In the genomic region with DNA sequence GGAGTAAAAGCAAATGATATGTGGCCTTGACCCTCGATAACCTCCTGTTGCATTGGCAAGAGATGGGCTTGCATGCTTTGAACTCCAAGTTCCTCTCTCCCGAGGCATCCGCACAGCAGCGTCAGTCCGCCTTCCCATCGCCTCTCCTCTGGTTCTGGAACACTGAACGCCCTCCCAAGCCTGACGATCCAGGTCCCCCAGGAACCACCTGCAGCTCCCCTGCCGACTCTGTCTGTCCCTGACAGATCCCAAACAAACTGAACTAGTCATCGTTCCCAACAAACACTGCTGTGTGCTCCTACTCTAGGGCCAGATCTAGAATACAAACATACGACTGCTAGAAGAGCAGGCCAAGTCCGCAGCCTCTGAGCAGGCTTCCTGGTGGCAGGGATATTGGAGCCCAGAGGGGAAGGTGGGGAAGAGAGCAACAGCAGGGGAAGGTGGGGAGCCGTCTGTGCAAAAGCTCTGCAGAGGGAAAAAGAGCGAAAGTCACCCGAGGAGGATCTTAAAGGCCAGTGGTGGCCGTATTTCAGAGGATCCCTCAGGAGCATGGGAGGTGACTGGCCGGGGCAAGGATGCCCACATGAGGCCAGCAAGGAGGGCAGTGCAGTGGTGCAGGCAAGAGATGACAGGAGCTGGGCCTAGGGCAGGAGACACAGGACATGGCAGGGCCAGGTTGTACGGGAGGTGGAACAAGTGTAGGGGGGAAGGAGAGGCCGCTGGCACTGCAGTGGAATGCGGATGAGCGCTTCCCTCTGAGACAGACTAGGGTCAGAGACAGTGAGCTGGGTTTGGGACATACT, we compare ENCODE assay signal across 19 cellular contexts. TPM values are rescaled to one million over a fixed set of nuclear protein-coding genes. Genes with fewer than 3 reads are reported as not detected.
DNase-seq lines count a peak whose midpoint lies in the region; ATAC-seq and TF ChIP-seq lines count a peak whose summit lies in the region.
"Had no signal": no experiment of that assay in that cellular context is flagged by ENCODE, and none has a peak within 500 bp of the region (broad histone marks: within the 10 kb centered on the region; RNA-seq: fewer than 3 reads in every experiment).

No MANE protein-coding gene starts in this region.

- H2AFZ ChIP-seq in neural progenitor cell (replicated peaks), result no peak overlapping the region

- TF ChIP-seq CTCF in glutamatergic neuron (IDR thresholded peaks at IDR 0.05; ENCODE audit: partially characterized antibody, unreplicated experiment) (no peak), neural progenitor cell (IDR thresholded peaks at IDR 0.05) (no peak), uterus (IDR thresholded peaks at IDR 0.05) (no peak)

- peaks cover 8% of the 10 kb centered on the region for H3K4me1 ChIP-seq in neural progenitor cell
- H3K4me1 ChIP-seq in uterus, result no peaks in the 10 kb centered on the region
- H3K4me1 ChIP-seq: foreskin keratinocyte had no signal

- no peaks in the 10 kb centered on the region for H3K36me3 ChIP-seq in neural progenitor cell
- H3K36me3 ChIP-seq in uterus, result no peaks in the 10 kb centered on the region
- H3K36me3 ChIP-seq: lower lobe of right lung had no signal

- H3K27me3 ChIP-seq in neural progenitor cell (no peaks in the 10 kb centered on the region), uterus (no peaks in the 10 kb centered on the region)
- H3K27me3 ChIP-seq: foreskin keratinocyte had no signal

- TF ChIP-seq POLR2A in uterus (IDR thresholded peaks at IDR 0.05), result no peak

- intact Hi-C loops in Right ventricle myocardium inferior (cut with DNase I) (no loop called here), cardiac septum (cut with DNase I) (no loop called here), uterus (cut with DNase I; ENCODE audit: low total_unique reads) (no loop called here)

- no peak overlapping the region for H3K4me2 ChIP-seq in neural progenitor cell

- H3K4me3 ChIP-seq in neural progenitor cell (no peak overlapping the region), uterus (no peak overlapping the region)
- H3K4me3 ChIP-seq: lower lobe of right lung had no signal

- H3K27me3 Mint-ChIP-seq in glutamatergic neuron (ENCODE audit: unreplicated experiment) (peaks cover 5% of the 10 kb centered on the region), neural progenitor cell (ENCODE audit: insufficient read depth, low read depth) (peaks cover 4% of the 10 kb centered on the region)

- no peak overlapping the region for H3K9ac ChIP-seq in neural progenitor cell

- ATAC-seq in Right ventricle myocardium inferior (peak; percentile 17), HG03378 (IDR thresholded peaks at IDR 0.05; ENCODE audit: unreplicated experiment) (no peak)
- ATAC-seq: CD8-positive, alpha-beta T cell; foreskin keratinocyte had no signal

- no peaks in the 10 kb centered on the region for H3K79me2 ChIP-seq in neural progenitor cell (ENCODE audit: low read depth)

- H3K36me3 Mint-ChIP-seq in glutamatergic neuron (ENCODE audit: unreplicated experiment), result peaks cover 19% of the 10 kb centered on the region
- peaks cover 5% of the 10 kb centered on the region for H3K36me3 Mint-ChIP-seq in neural progenitor cell
- H3K36me3 Mint-ChIP-seq: CD8-positive, alpha-beta T cell had no signal

- H3K4me3 Mint-ChIP-seq in glutamatergic neuron (ENCODE audit: unreplicated experiment) (peak overlapping the region; percentile 9), neural progenitor cell (no peak overlapping the region)
- H3K4me3 Mint-ChIP-seq: activated CD4-positive, alpha-beta memory T cell treated with anti-CD3 and anti-CD28 coated beads, Interleukin-2, amount 10 ng/mL, durations not matched to agents 7 days and 5 days; CD8-positive, alpha-beta T cell had no signal

- H3K9me3 Mint-ChIP-seq in glutamatergic neuron (ENCODE audit: unreplicated experiment), result peaks cover 12% of the 10 kb centered on the region
- peaks cover 7% of the 10 kb centered on the region for H3K9me3 Mint-ChIP-seq in neural progenitor cell
- H3K9me3 Mint-ChIP-seq: activated CD4-positive, alpha-beta memory T cell treated with anti-CD3 and anti-CD28 coated beads, Interleukin-2, amount 10 ng/mL, durations not matched to agents 7 days and 5 days; CD8-positive, alpha-beta T cell had no signal

- H3F3A ChIP-seq in neural progenitor cell (ENCODE audit: low read depth), result no peaks in the 10 kb centered on the region

- H3K27ac ChIP-seq in neural progenitor cell (no peak overlapping the region), uterus (peak overlapping the region; percentile 5 to 39)
- H3K27ac ChIP-seq: foreskin keratinocyte, lower lobe of right lung, RWPE1 had no signal

- H3K4me1 Mint-ChIP-seq in glutamatergic neuron (ENCODE audit: low read depth, unreplicated experiment) (peaks cover 6% of the 10 kb centered on the region), neural progenitor cell (peaks cover 24% of the 10 kb centered on the region)

- H3K27ac Mint-ChIP-seq in glutamatergic neuron (ENCODE audit: unreplicated experiment) (no peak overlapping the region), neural progenitor cell (peak overlapping the region; percentile 36)
- H3K27ac Mint-ChIP-seq: activated CD4-positive, alpha-beta memory T cell treated with anti-CD3 and anti-CD28 coated beads, Interleukin-2, amount 10 ng/mL, durations not matched to agents 7 days and 5 days; CD8-positive, alpha-beta T cell had no signal

- DNase-seq in Right ventricle myocardium inferior (ENCODE audit: missing footprints), result no peak
- no peak for DNase-seq in cardiac septum (ENCODE audit: low spot score)
- no peak for DNase-seq in glutamatergic neuron
- DNase-seq in neural progenitor cell (ENCODE audit: low spot score), result no peak
- no peak for DNase-seq in uterus
- no peak for DNase-seq in NCI-H524 treated with DMSO at 0.1 percent for 48 hours (lab: John Stamatoyannopoulos, UW)
- no peak for DNase-seq in NCI-H1417 (lab: John Stamatoyannopoulos, UW)
- DNase-seq: activated CD4-positive, alpha-beta memory T cell treated with anti-CD3 and anti-CD28 coated beads, Interleukin-2, amount 10 ng/mL, durations not matched to agents 7 days and 5 days; activated effector memory CD4-positive, alpha-beta T cell treated with Interleukin-2 at 50 U/mL for 16 hours; CD8-positive, alpha-beta T cell; DND-41; foreskin keratinocyte; lower lobe of right lung; NCI-H1417 treated with DMSO at 0.1 percent for 48 hours; NCI-H2227 treated with DMSO at 0.1 percent for 48 hours; posterior cingulate gyrus; stimulated activated naive CD4-positive, alpha-beta T cell had no signal

- no peaks in the 10 kb centered on the region for H3K9me3 ChIP-seq in neural progenitor cell (ENCODE audit: low read depth)
- no peaks in the 10 kb centered on the region for H3K9me3 ChIP-seq in uterus
- H3K9me3 ChIP-seq: lower lobe of right lung had no signal

- no peaks in the 10 kb centered on the region for H4K20me1 ChIP-seq in neural progenitor cell (ENCODE audit: low read depth)

RNA-seq across cellular contexts. Expression of a gene that starts 50.8 kb away (rescaled TPM):
- 33.8 TPM for total RNA-seq in Right ventricle myocardium inferior
- 10.6 TPM for total RNA-seq in cardiac septum
- 3.8 TPM for total RNA-seq in glutamatergic neuron (ENCODE audit: unreplicated experiment)
- 1.9 and 2.2 TPM in 2 replicates for total RNA-seq in neural progenitor cell (ENCODE audit: low replicate concordance)
- 10 to 100 TPM in 2 of 4 donors, 1 to 10 TPM in 2; 1.4 to 12.8 (median 6.9) TPM for total RNA-seq in uterus
